ENCODE assay signal across 17 cellular contexts in genomic region chr17:42700890-42701289, GRCh38.
"Had no signal": no experiment of that assay in that cellular context is flagged by ENCODE, and none has a peak within 500 bp of the region (broad histone marks: within the 10 kb centered on the region; RNA-seq: fewer than 3 reads in every experiment).

No MANE protein-coding gene starts in this region.

- H3K4me1 Mint-ChIP-seq: neural crest cell had no signal

- H3K27ac Mint-ChIP-seq: dendritic cell treated with granulocyte-macrophage colony-stimulating factor and Interleukin-4, amounts not matched to agents 40 ng/mL and 50 ng/mL, for 4 days had no signal

- ATAC-seq: foreskin keratinocyte; left ventricle myocardium superior; stimulated activated naive B cell treated with anti-CD40 and anti-IgM and Interleukin-4, amounts not matched to agents 10 μg/mL and 1 μg/mL and 100 μg/mL, for 72 hours had no signal

- H3K4me3 Mint-ChIP-seq: central memory CD8-positive, alpha-beta T cell; dendritic cell treated with granulocyte-macrophage colony-stimulating factor and Interleukin-4, amounts not matched to agents 40 ng/mL and 50 ng/mL, for 4 days; immature natural killer cell; neural crest cell; stimulated activated naive B cell treated with anti-CD40 and anti-IgM and Interleukin-4, amounts not matched to agents 10 μg/mL and 1 μg/mL and 100 μg/mL, for 72 hours had no signal

- DNase-seq: esophagus squamous epithelium; foreskin keratinocyte; immature natural killer cell; left ventricle myocardium superior; mesendoderm; naive B cell; nucleus accumbens; small intestine; stimulated activated CD4-positive, alpha-beta T cell treated with anti-CD3 and anti-CD28 coated beads, Interleukin-4, amount 100 ng/mL, for 1 hour; stimulated activated CD8-positive, alpha-beta memory T cell treated with anti-CD3 and anti-CD28 coated beads, Interleukin-4, amount 100 ng/mL, for 48 hours; stimulated activated naive B cell treated with anti-CD40 and anti-IgM and Interleukin-4, amounts not matched to agents 10 μg/mL and 1 μg/mL and 100 μg/mL, for 72 hours; stomach; substantia nigra; transverse colon had no signal

- H3K27me3 Mint-ChIP-seq: central memory CD8-positive, alpha-beta T cell; dendritic cell treated with granulocyte-macrophage colony-stimulating factor and Interleukin-4, amounts not matched to agents 40 ng/mL and 50 ng/mL, for 4 days; naive B cell; stimulated activated naive B cell treated with anti-CD40 and anti-IgM and Interleukin-4, amounts not matched to agents 10 μg/mL and 1 μg/mL and 100 μg/mL, for 72 hours had no signal

- H3K9me3 Mint-ChIP-seq: central memory CD8-positive, alpha-beta T cell; dendritic cell treated with granulocyte-macrophage colony-stimulating factor and Interleukin-4, amounts not matched to agents 40 ng/mL and 50 ng/mL, for 4 days; immature natural killer cell; naive B cell; neural crest cell; stimulated activated naive B cell treated with anti-CD40 and anti-IgM and Interleukin-4, amounts not matched to agents 10 μg/mL and 1 μg/mL and 100 μg/mL, for 72 hours had no signal
